Comparison of ENCODE assay signal across 7 cellular contexts in genomic region chr10:5945561-5946418, GRCh38. TPM values are rescaled to one million over a fixed set of nuclear protein-coding genes. Genes with fewer than 3 reads are reported as not detected.
DNase-seq lines count a peak whose midpoint lies in the region; ATAC-seq, FAIRE-seq and TF ChIP-seq lines count a peak whose summit lies in the region.

No MANE protein-coding gene starts in this region.

- no peaks in the 10 kb centered on the region for H3K36me3 ChIP-seq in MG63
- no peaks in the 10 kb centered on the region for H3K36me3 ChIP-seq in mammary epithelial cell (ENCODE audit: insufficient read depth, low read length)
- H3K36me3 ChIP-seq in HepG2 (replicated peaks in 1 of 2; ENCODE audit: control insufficient read depth in 1 of 2, insufficient read depth in 2 of 2, low read length in 2 of 2), result no peaks in the 10 kb centered on the region
- no peaks in the 10 kb centered on the region for H3K36me3 ChIP-seq in suprapubic skin
- no peaks in the 10 kb centered on the region for H3K36me3 ChIP-seq in A673 (ENCODE audit: insufficient read depth, low read length, poor library complexity, severe bottlenecking)

- no peaks in the 10 kb centered on the region for H3K27me3 ChIP-seq in MG63
- H3K27me3 ChIP-seq in mammary epithelial cell (ENCODE audit: insufficient read depth, low read length), result no peaks in the 10 kb centered on the region
- peaks cover 5 to 56% of the 10 kb centered on the region in 2 experiments for H3K27me3 ChIP-seq in HepG2 (ENCODE audit: control insufficient read depth in 1 of 2, insufficient read depth in 2 of 2, low read length in 2 of 2)
- no peaks in the 10 kb centered on the region for H3K27me3 ChIP-seq in suprapubic skin
- no peaks in the 10 kb centered on the region for H3K27me3 ChIP-seq in A673 (replicated peaks; ENCODE audit: insufficient read depth, low read depth, low read length, poor library complexity)

- no peak; the same call in 2 of the 3 replicates for ATAC-seq in HepG2

- dilution Hi-C loops in mammary epithelial cell (cut with HindIII; ENCODE audit: low sequenced_read_pairs), result no loop called here

- no peak for FAIRE-seq in HepG2 (lab: Jason Lieb, UNC)

- no peak for TF ChIP-seq RAD21 in HepG2 (CRISPR knock-in tag; IDR thresholded peaks at IDR 0.05)

- H3K4me1 ChIP-seq in mammary epithelial cell (ENCODE audit: insufficient read depth, low read length) (peaks cover 37% of the 10 kb centered on the region), HepG2 (ENCODE audit: insufficient read depth, low read length) (peaks cover 39% of the 10 kb centered on the region), suprapubic skin (peaks cover 60% of the 10 kb centered on the region), A673 (ENCODE audit: insufficient read depth, low read length, poor library complexity, severe bottlenecking) (no peaks in the 10 kb centered on the region)

- no peak for TF ChIP-seq EP300 in HepG2 (IDR thresholded peaks at IDR 0.05; ENCODE audit: low read depth in 2 of 2, low read length in 2 of 2)
- TF ChIP-seq EP300 in HepG2 (CRISPR knock-in tag; IDR thresholded peaks at IDR 0.05; ENCODE audit: borderline replicate concordance), result no peak
- no peak for TF ChIP-seq EP300 in suprapubic skin (IDR thresholded peaks at IDR 0.05)

- TF ChIP-seq POLR2A in HepG2 (IDR thresholded peaks at IDR 0.05; ENCODE audit: insufficient read depth in 1 of 2, low read depth in 2 of 2, low read length in 2 of 2) (no peak), suprapubic skin (IDR thresholded peaks at IDR 0.05) (no peak)

- intact Hi-C loops in mammary epithelial cell (cut with micrococcal nuclease), result no loop called here
- intact Hi-C loops in HepG2 (cut with micrococcal nuclease; ENCODE audit: unreplicated experiment), result loop anchor here (5.0 to 10.0 kb wide), 2 partner anchors 67 to 139 kb away; partner anchors contain the start of gene RBM17
- intact Hi-C loops in A673 (cut with micrococcal nuclease; ENCODE audit: unreplicated experiment), result loop anchor here (5.0 kb wide), 2 partner anchors 67 to 142 kb away; partner anchors contain the start of gene RBM17

- H3K4me2 ChIP-seq in mammary epithelial cell (ENCODE audit: insufficient read depth, low read depth, low read length) (peak overlapping the region; percentile 69), HepG2 (ENCODE audit: low read depth, low read length) (peak overlapping the region; percentile 75)

- H2AFZ ChIP-seq in mammary epithelial cell (ENCODE audit: low read depth, low read length) (peak overlapping the region; percentile 83), HepG2 (ENCODE audit: low read length) (peak overlapping the region; percentile 88)

- CTCF ChIA-PET in mammary epithelial cell (lab: Charles Lee; ENCODE audit: low non-redundant PET) (interaction anchor here (0.6 kb wide), 1 partner anchor 140 kb away, joined by 8 read pairs; no protein-coding TSS in a partner anchor), HepG2 (lab: Yijun Ruan, JAX; ENCODE audit: low intra/inter-chr PET ratio, low total read pairs) (no interaction called here), A673 (lab: Charles Lee) (no interaction called here)

- H3K9ac ChIP-seq in mammary epithelial cell (ENCODE audit: insufficient read depth, low read length) (no peak overlapping the region), HepG2 (ENCODE audit: insufficient read depth, low read depth, low read length) (no peak overlapping the region)

- peak overlapping the region; percentile 39 for H3K4me3 ChIP-seq in MG63
- H3K4me3 ChIP-seq in mammary epithelial cell (replicated peaks in 1 of 3; ENCODE audit: insufficient read depth in 1 of 3, low read depth in 2 of 3, low read length in 3 of 3), result no peak overlapping the region
- H3K4me3 ChIP-seq in HepG2 (replicated peaks in 1 of 3; ENCODE audit: insufficient read depth in 1 of 3, low read depth in 2 of 3, low read length in 3 of 3), result peak overlapping the region; percentile 3 to 42 (median 15); a peak in 1 of 6 replicates
- peak overlapping the region; percentile 29 for H3K4me3 ChIP-seq in suprapubic skin
- no peak overlapping the region for H3K4me3 ChIP-seq in A673 (ENCODE audit: low read depth, low read length, poor library complexity, severe bottlenecking)

- WGBS in mammary epithelial cell (ENCODE audit: low coverage, missing lambda C conversion rate), result 26% methylated on average over 12 of the region's 21 CpGs
- whole genome bisulfite sequencing in HepG2 (ENCODE audit: low lambda C conversion rate), result 32% methylated on average over 17 of the region's 21 CpGs
- WGBS in suprapubic skin, result 12% methylated on average over 20 of the region's 21 CpGs

- in situ Hi-C loops in mammary epithelial cell (cut with MboI; ENCODE audit: low sequenced_read_pairs in 2 of 2), result loop anchor here in 1 of 2 donors (10.0 kb wide), 1 partner anchor 139 kb away; the partner anchor contains the start of gene RBM17
- in situ Hi-C loops in HepG2 (cut with HindIII; ENCODE audit: extremely low pct_ligation_motif_present, low pct_unique_long_range_greater_than_20kb), result no loop called here

- TF ChIP-seq CTCF in mammary epithelial cell (conservative IDR thresholded peaks at IDR 0.05 in 1 of 2, IDR thresholded peaks at IDR 0.05 in 1 of 2; ENCODE audit: extremely low read depth in 1 of 2, insufficient read depth in 1 of 2, low read depth in 1 of 2, low read length in 2 of 2) (no peak), HepG2 (CRISPR knock-in tag; IDR thresholded peaks at IDR 0.05) (no peak), suprapubic skin (IDR thresholded peaks at IDR 0.05) (no peak), A673 (conservative IDR thresholded peaks at IDR 0.05; ENCODE audit: low read depth, low read length) (no peak)

- H3K79me2 ChIP-seq in mammary epithelial cell (ENCODE audit: insufficient read depth, low read length) (no peaks in the 10 kb centered on the region), HepG2 (ENCODE audit: insufficient read depth, low read length) (no peaks in the 10 kb centered on the region)

- no peak overlapping the region for H3K27ac ChIP-seq in mammary epithelial cell (ENCODE audit: insufficient read depth, low read depth, low read length)
- no peak overlapping the region for H3K27ac ChIP-seq in HepG2 (ENCODE audit: extremely low read length, insufficient read depth, low read length)
- H3K27ac ChIP-seq in suprapubic skin, result peak overlapping the region; percentile 84
- H3K27ac ChIP-seq in A673 (ENCODE audit: low read depth, low read length, poor library complexity, severe bottlenecking), result no peak overlapping the region

- BruUV-seq in mammary epithelial cell (replicated peaks; lab: Mats Ljungman, UMichigan) (no TSS peak), HepG2 (replicated peaks; lab: Mats Ljungman, UMichigan) (no TSS peak), A673 (replicated peaks; lab: Mats Ljungman, UMichigan) (no TSS peak)

- DNase-seq in MG63 (peak; percentile 89), mammary epithelial cell (peak; percentile 37), HepG2 (ENCODE audit: low spot score) (peak; percentile 10), suprapubic skin (ENCODE audit: low spot score in 2 of 2) (peak in 1 of 2 donors; percentile 83), A673 (ENCODE audit: low spot score) (no peak), cerebellar cortex (ENCODE audit: low spot score) (no peak), HT-29 (ENCODE audit: low spot score) (no peak)

- H3K9me3 ChIP-seq in MG63 (no peaks in the 10 kb centered on the region), mammary epithelial cell (replicated peaks; ENCODE audit: insufficient read depth, low read length) (no peaks in the 10 kb centered on the region), HepG2 (ENCODE audit: low read length) (no peaks in the 10 kb centered on the region), suprapubic skin (no peaks in the 10 kb centered on the region), A673 (ENCODE audit: low read depth, low read length, poor library complexity, severe bottlenecking) (no peaks in the 10 kb centered on the region)

- H4K20me1 ChIP-seq in mammary epithelial cell (ENCODE audit: insufficient read depth, low read length) (no peaks in the 10 kb centered on the region), HepG2 (ENCODE audit: insufficient read depth, low read length) (no peaks in the 10 kb centered on the region)

- POLR2A ChIA-PET in HepG2 (lab: Yijun Ruan, JAX) (no interaction called here), A673 (lab: Charles Lee; ENCODE audit: low non-redundant PET) (no interaction called here)

RNA-seq across cellular contexts. Expression of gene IL15RA, which starts 31.6 kb away (rescaled TPM):
- total RNA-seq in MG63 (2014; rRNA removed; shearing (Covaris generic); ENCODE audit: low replicate concordance), result 15.3 and 23.8 TPM in 2 replicates
- total RNA-seq in mammary epithelial cell (1 to 10 TPM; 1.8 to 2.2 TPM), HepG2 (2016; rRNA removed; fragmentation: Illumina TruSeq; extraction: Trizol) (0.53 and 0.66 TPM in 2 replicates), suprapubic skin (10 to 100 TPM; 14.1 to 26.5 (median 16.4) TPM), A673 (2021) (1.1 and 1.7 TPM in 2 replicates)
- polyA plus RNA-seq in mammary epithelial cell (2.6 TPM), HepG2 (2011; rRNA removed) (0.77 and 0.85 TPM in 2 replicates)
- polyA minus RNA-seq in mammary epithelial cell, result 1.3 TPM
- total RNA-seq in HepG2 (2016; cell fraction: cytosol; rRNA removed; fragmentation: Illumina TruSeq; extraction: Trizol; ENCODE audit: low read depth), result 0.30 TPM in 1 of 2 replicates, not detected in the other
- total RNA-seq in HepG2 (2016; cell fraction: insoluble cytoplasmic fraction; rRNA removed; fragmentation: Illumina TruSeq; extraction: Trizol), result 0.49 and 0.67 TPM in 2 replicates
- total RNA-seq in HepG2 (2016; cell fraction: membrane; rRNA removed; fragmentation: Illumina TruSeq; extraction: Trizol), result 0.43 and 0.55 TPM in 2 replicates
- 0.37 TPM in 1 of 2 replicates, not detected in the other for total RNA-seq in HepG2 (2016; cell fraction: nucleus; rRNA removed; fragmentation: Illumina TruSeq; extraction: Trizol)
- polyA plus RNA-seq in HepG2 (2011; cell fraction: cytosol; rRNA removed), result 0.39 and 0.58 TPM in 2 replicates
- 0.48 and 0.50 TPM in 2 replicates for polyA plus RNA-seq in HepG2 (2011; cell fraction: nucleus; rRNA removed)
- 0.27 TPM in 1 of 2 replicates, not detected in the other for polyA plus RNA-seq in HepG2 (2012)
- 0.33 and 0.44 TPM in 2 replicates for polyA plus RNA-seq in HepG2 (2016; cell fraction: cytosol; fragmentation: Illumina TruSeq; extraction: Trizol; ENCODE audit: low read depth)
- polyA plus RNA-seq in HepG2 (2016; cell fraction: insoluble cytoplasmic fraction; fragmentation: Illumina TruSeq; extraction: Trizol; ENCODE audit: low read depth), result 0.43 and 0.53 TPM in 2 replicates
- polyA plus RNA-seq in HepG2 (2016; cell fraction: membrane; fragmentation: Illumina TruSeq; extraction: Trizol; ENCODE audit: low read depth), result 0.45 and 0.56 TPM in 2 replicates
- 0.68 and 0.77 TPM in 2 replicates for polyA plus RNA-seq in HepG2 (2016; cell fraction: nucleus; fragmentation: Illumina TruSeq; extraction: Trizol; ENCODE audit: insufficient read depth, low read depth)
- 1.1 and 4.7 TPM in 2 replicates for polyA minus RNA-seq in HepG2 (2011; rRNA and poly(A)+ RNA removed; ENCODE audit: low replicate concordance)
- not detected in 2 replicates for polyA minus RNA-seq in HepG2 (2011; cell fraction: cytosol; rRNA and poly(A)+ RNA removed)
- not detected in 2 replicates for polyA minus RNA-seq in HepG2 (2011; cell fraction: nucleus; rRNA and poly(A)+ RNA removed)
- 12.4 and 14.1 TPM in 2 replicates for total RNA-seq in HT-29 (2014; rRNA removed; shearing (Covaris generic))

RNA-seq across cellular contexts. Expression of gene FBH1, which starts 55.7 kb away (rescaled TPM):
- 54.3 and 98.6 TPM in 2 replicates for total RNA-seq in MG63 (2014; rRNA removed; shearing (Covaris generic); ENCODE audit: low replicate concordance)
- 10 to 100 TPM; 62.7 to 77.3 TPM for total RNA-seq in mammary epithelial cell
- 49.3 TPM for polyA plus RNA-seq in mammary epithelial cell
- polyA minus RNA-seq in mammary epithelial cell, result 161 TPM
- total RNA-seq in HepG2 (2016; rRNA removed; fragmentation: Illumina TruSeq; extraction: Trizol), result 53.3 and 60.3 TPM in 2 replicates
- total RNA-seq in HepG2 (2016; cell fraction: cytosol; rRNA removed; fragmentation: Illumina TruSeq; extraction: Trizol; ENCODE audit: low read depth), result 46.8 and 53.6 TPM in 2 replicates
- total RNA-seq in HepG2 (2016; cell fraction: insoluble cytoplasmic fraction; rRNA removed; fragmentation: Illumina TruSeq; extraction: Trizol), result 47.5 and 61.3 TPM in 2 replicates
- 86.2 and 93.4 TPM in 2 replicates for total RNA-seq in HepG2 (2016; cell fraction: membrane; rRNA removed; fragmentation: Illumina TruSeq; extraction: Trizol)
- total RNA-seq in HepG2 (2016; cell fraction: nucleus; rRNA removed; fragmentation: Illumina TruSeq; extraction: Trizol), result 56.0 and 63.9 TPM in 2 replicates
- polyA plus RNA-seq in HepG2 (2011; rRNA removed), result 48.8 and 51.3 TPM in 2 replicates
- 37.9 and 38.9 TPM in 2 replicates for polyA plus RNA-seq in HepG2 (2011; cell fraction: cytosol; rRNA removed)
- polyA plus RNA-seq in HepG2 (2011; cell fraction: nucleus; rRNA removed), result 102 and 103 TPM in 2 replicates
- polyA plus RNA-seq in HepG2 (2012), result 25.8 and 31.0 TPM in 2 replicates
- polyA plus RNA-seq in HepG2 (2016; cell fraction: cytosol; fragmentation: Illumina TruSeq; extraction: Trizol; ENCODE audit: low read depth), result 25.2 and 27.2 TPM in 2 replicates
- 42.1 and 54.3 TPM in 2 replicates for polyA plus RNA-seq in HepG2 (2016; cell fraction: insoluble cytoplasmic fraction; fragmentation: Illumina TruSeq; extraction: Trizol; ENCODE audit: low read depth)
- polyA plus RNA-seq in HepG2 (2016; cell fraction: membrane; fragmentation: Illumina TruSeq; extraction: Trizol; ENCODE audit: low read depth), result 51.3 and 57.7 TPM in 2 replicates
- polyA plus RNA-seq in HepG2 (2016; cell fraction: nucleus; fragmentation: Illumina TruSeq; extraction: Trizol; ENCODE audit: insufficient read depth, low read depth), result 100 and 105 TPM in 2 replicates
- polyA minus RNA-seq in HepG2 (2011; rRNA and poly(A)+ RNA removed; ENCODE audit: low replicate concordance), result 111 and 138 TPM in 2 replicates
- polyA minus RNA-seq in HepG2 (2011; cell fraction: cytosol; rRNA and poly(A)+ RNA removed), result 31.6 and 35.3 TPM in 2 replicates
- 71.1 and 80.8 TPM in 2 replicates for polyA minus RNA-seq in HepG2 (2011; cell fraction: nucleus; rRNA and poly(A)+ RNA removed)
- 100 to 1,000 TPM in 2 of 4 donors, 10 to 100 TPM in 2; 70.9 to 131 (median 90.6) TPM for total RNA-seq in suprapubic skin
- total RNA-seq in A673 (2021), result 84.0 and 87.5 TPM in 2 replicates
- total RNA-seq in HT-29 (2014; rRNA removed; shearing (Covaris generic)), result 63.0 and 85.9 TPM in 2 replicates

RNA-seq across cellular contexts. Expression of gene ANKRD16, which starts 56.1 kb away (rescaled TPM):
- 7.4 and 12.2 TPM in 2 replicates for total RNA-seq in MG63 (2014; rRNA removed; shearing (Covaris generic); ENCODE audit: low replicate concordance)
- 1 to 10 TPM; 8.2 to 8.4 TPM for total RNA-seq in mammary epithelial cell
- 6.8 TPM for polyA plus RNA-seq in mammary epithelial cell
- 2.8 TPM for polyA minus RNA-seq in mammary epithelial cell
- 5.4 and 8.0 TPM in 2 replicates for total RNA-seq in HepG2 (2016; rRNA removed; fragmentation: Illumina TruSeq; extraction: Trizol)
- total RNA-seq in HepG2 (2016; cell fraction: cytosol; rRNA removed; fragmentation: Illumina TruSeq; extraction: Trizol; ENCODE audit: low read depth), result 1.9 and 2.7 TPM in 2 replicates
- 6.3 and 7.1 TPM in 2 replicates for total RNA-seq in HepG2 (2016; cell fraction: insoluble cytoplasmic fraction; rRNA removed; fragmentation: Illumina TruSeq; extraction: Trizol)
- total RNA-seq in HepG2 (2016; cell fraction: membrane; rRNA removed; fragmentation: Illumina TruSeq; extraction: Trizol), result 3.9 and 4.7 TPM in 2 replicates
- total RNA-seq in HepG2 (2016; cell fraction: nucleus; rRNA removed; fragmentation: Illumina TruSeq; extraction: Trizol), result 7.7 and 9.0 TPM in 2 replicates
- 11.2 and 11.4 TPM in 2 replicates for polyA plus RNA-seq in HepG2 (2011; rRNA removed)
- polyA plus RNA-seq in HepG2 (2011; cell fraction: cytosol; rRNA removed), result 6.7 and 8.3 TPM in 2 replicates
- polyA plus RNA-seq in HepG2 (2011; cell fraction: nucleus; rRNA removed), result 16.0 and 18.1 TPM in 2 replicates
- polyA plus RNA-seq in HepG2 (2012), result 4.1 and 4.2 TPM in 2 replicates
- polyA plus RNA-seq in HepG2 (2016; cell fraction: cytosol; fragmentation: Illumina TruSeq; extraction: Trizol; ENCODE audit: low read depth), result 2.1 and 2.4 TPM in 2 replicates
- polyA plus RNA-seq in HepG2 (2016; cell fraction: insoluble cytoplasmic fraction; fragmentation: Illumina TruSeq; extraction: Trizol; ENCODE audit: low read depth), result 6.3 and 7.9 TPM in 2 replicates
- polyA plus RNA-seq in HepG2 (2016; cell fraction: membrane; fragmentation: Illumina TruSeq; extraction: Trizol; ENCODE audit: low read depth), result 3.7 and 4.2 TPM in 2 replicates
- polyA plus RNA-seq in HepG2 (2016; cell fraction: nucleus; fragmentation: Illumina TruSeq; extraction: Trizol; ENCODE audit: insufficient read depth, low read depth), result 11.7 and 12.7 TPM in 2 replicates
- 33.4 and 63.2 TPM in 2 replicates for polyA minus RNA-seq in HepG2 (2011; rRNA and poly(A)+ RNA removed; ENCODE audit: low replicate concordance)
- polyA minus RNA-seq in HepG2 (2011; cell fraction: cytosol; rRNA and poly(A)+ RNA removed), result 4.2 and 6.3 TPM in 2 replicates
- 25.5 and 26.4 TPM in 2 replicates for polyA minus RNA-seq in HepG2 (2011; cell fraction: nucleus; rRNA and poly(A)+ RNA removed)
- total RNA-seq in suprapubic skin, result 10 to 100 TPM in 2 of 4 donors, 1 to 10 TPM in 2; 6.6 to 10.8 (median 9.7) TPM
- total RNA-seq in A673 (2021), result 16.2 and 17.3 TPM in 2 replicates
- 8.7 and 12.7 TPM in 2 replicates for total RNA-seq in HT-29 (2014; rRNA removed; shearing (Covaris generic))

Comparison
In these comparisons a context has a peak if more than half of its experiments do, and no peak if none do; other contexts are left out.
1. DNase-seq: peak in MG63 (single experiment), mammary epithelial cell (single experiment) and HepG2 (single experiment); none in A673 (single experiment), cerebellar cortex (single experiment) and HT-29 (single experiment).
2. H3K4me3 ChIP-seq: peak in MG63 (single experiment), HepG2 (3 of 3) and suprapubic skin (single experiment); none in mammary epithelial cell (0 of 3) and A673 (single experiment).